In the genomic region with DNA sequence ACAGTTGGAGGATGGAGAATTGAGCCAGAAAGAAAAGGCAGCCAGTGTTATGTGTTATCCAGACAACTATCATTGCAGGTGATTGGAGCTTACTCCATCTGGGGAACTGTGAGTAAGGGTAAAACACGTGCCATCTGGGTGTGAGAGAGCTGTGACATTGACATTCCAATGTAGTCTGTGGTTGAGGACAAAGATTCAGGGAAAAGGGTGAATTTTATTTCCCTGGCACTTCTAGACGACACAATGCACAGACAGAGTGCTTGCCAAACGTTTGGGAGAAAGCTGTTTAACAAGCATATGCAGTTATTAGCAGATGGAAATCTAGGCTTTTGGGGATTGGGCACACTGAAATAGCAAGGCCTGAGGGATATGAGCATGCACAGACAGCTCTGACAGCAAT, we compare ENCODE assay signal across 31 cellular contexts. TPM values are rescaled to one million over a fixed set of nuclear protein-coding genes. Genes with fewer than 3 reads are reported as not detected.
DNase-seq lines count a peak whose midpoint lies in the region; ATAC-seq lines count a peak whose summit lies in the region.
"Had no signal": no experiment of that assay in that cellular context is flagged by ENCODE, and none has a peak within 500 bp of the region (broad histone marks: within the 10 kb centered on the region; RNA-seq: fewer than 3 reads in every experiment).

No MANE protein-coding gene starts in this region.

- no peak overlapping the region for H2BK12ac ChIP-seq in trophoblast cell (ENCODE audit: low read length)

- no peak overlapping the region for H4K12ac ChIP-seq in trophoblast cell (ENCODE audit: low read depth, low read length)

- H3K4me2 ChIP-seq in trophoblast cell (ENCODE audit: low read length) = no peak overlapping the region
- H3K4me2 ChIP-seq: hepatocyte had no signal

- peak overlapping the region; percentile 38 for H3K27ac ChIP-seq in SJSA1
- H3K27ac ChIP-seq in trophoblast cell (ENCODE audit: low read depth, low read length) = peak overlapping the region; percentile 4
- H3K27ac ChIP-seq in caudate nucleus (ENCODE audit: low read depth, low read length) = no peak overlapping the region
- H3K27ac ChIP-seq: cardiac muscle cell, colonic mucosa, lower lobe of right lung, Peyer's patch, suprapubic skin, upper lobe of right lung had no signal

- no peak overlapping the region for H3K14ac ChIP-seq in trophoblast cell (ENCODE audit: low read length)

- H3K27me3 ChIP-seq in SJSA1 (replicated peaks) (no peaks in the 10 kb centered on the region), trophoblast cell (ENCODE audit: insufficient read depth, low read length) (no peaks in the 10 kb centered on the region)
- H3K27me3 ChIP-seq: cardiac muscle cell, colonic mucosa, hepatocyte, Peyer's patch, suprapubic skin, upper lobe of right lung had no signal

- no peak overlapping the region for H3K9ac ChIP-seq in trophoblast cell (ENCODE audit: low read length)

- H3K9me3 ChIP-seq in SJSA1 (replicated peaks) = no peaks in the 10 kb centered on the region
- H3K9me3 ChIP-seq in trophoblast cell (ENCODE audit: insufficient read depth, low read depth, low read length) = no peaks in the 10 kb centered on the region
- H3K9me3 ChIP-seq: colonic mucosa, lower lobe of right lung, Peyer's patch, suprapubic skin, upper lobe of right lung had no signal

- H2AK5ac ChIP-seq in trophoblast cell (ENCODE audit: low read length) = no peak overlapping the region

- peak; percentile 14 for DNase-seq in H4 (ENCODE audit: low spot score)
- DNase-seq in SJSA1 (ENCODE audit: low read depth in 1 of 2, low spot score in 2 of 2) = peak in 1 of 2 experiments; percentile 16
- DNase-seq in trophoblast cell = no peak
- no peak for DNase-seq in caudate nucleus (lab: John Stamatoyannopoulos, UW)
- DNase-seq in stimulated activated CD4-positive, alpha-beta T cell treated with anti-CD3 and anti-CD28 coated beads, Interleukin-4, amount 100 ng/mL, for 24 hours = no peak
- no peak for DNase-seq in NK-92 (lab: John Stamatoyannopoulos, UW; ENCODE audit: unreplicated experiment)
- DNase-seq in NCI-H187 treated with DMSO at 0.1 percent for 48 hours (lab: John Stamatoyannopoulos, UW) = no peak
- DNase-seq: activated B cell treated with CpG ODN at 0.5 μM for 24 hours; activated CD4-positive, alpha-beta T cell treated with anti-CD3 and anti-CD28 coated beads, Interleukin-2, amount 50 U/mL, for 1 hour; activated effector memory CD4-positive, alpha-beta T cell treated with Interleukin-2 at 50 U/mL for 16 hours; activated T-cell treated with anti-CD3 and anti-CD28 coated beads, Interleukin-2, amount 50 U/mL, for 1 hour; C1 segment of cervical spinal cord; colonic mucosa; DMS53; effector CD8-positive, alpha-beta T cell; GDM1; KG1; lower lobe of right lung; NCI-H1436; NCI-H2081 treated with DMSO at 0.1 percent for 48 hours; NCI-H226; NCI-H69; nephron progenitor cell; Peyer's patch; SIG-M5; stimulated activated naive B cell treated with anti-CD40 and anti-IgM and Interleukin-4, amounts not matched to agents 10 μg/mL and 1 μg/mL and 100 μg/mL, for 72 hours; upper lobe of right lung had no signal

- H3K36me3 ChIP-seq in SJSA1 = no peaks in the 10 kb centered on the region
- no peaks in the 10 kb centered on the region for H3K36me3 ChIP-seq in trophoblast cell (ENCODE audit: control insufficient read depth in 1 of 2, insufficient read depth in 2 of 2, low read length in 2 of 2)
- H3K36me3 ChIP-seq: cardiac muscle cell, colonic mucosa, lower lobe of right lung, Peyer's patch, suprapubic skin, upper lobe of right lung had no signal

- H3K4me3 ChIP-seq in SJSA1 (no peak overlapping the region), trophoblast cell (ENCODE audit: low read depth, low read length) (no peak overlapping the region)
- H3K4me3 ChIP-seq: cardiac muscle cell, colonic mucosa, hepatocyte, lower lobe of right lung, Peyer's patch, suprapubic skin, upper lobe of right lung had no signal

- H3K79me2 ChIP-seq in trophoblast cell (ENCODE audit: control insufficient read depth, insufficient read depth, low read length, poor library complexity) = no peaks in the 10 kb centered on the region
- H3K79me2 ChIP-seq: hepatocyte had no signal

- no peak overlapping the region for H3K23ac ChIP-seq in trophoblast cell (ENCODE audit: low read length)

- H3K18ac ChIP-seq in trophoblast cell (ENCODE audit: low read length) = no peak overlapping the region

- H3K4ac ChIP-seq in trophoblast cell (ENCODE audit: low read depth, low read length) = no peak overlapping the region

- peaks cover 2% of the 10 kb centered on the region for H3K79me1 ChIP-seq in trophoblast cell (ENCODE audit: low read length)

- no peak overlapping the region for H2BK5ac ChIP-seq in trophoblast cell (ENCODE audit: low read depth, low read length, poor library complexity)

- no CpG with 5 or more reads among the region's 3 CpGs for whole genome bisulfite sequencing in trophoblast cell (ENCODE audit: extremely low coverage, insufficient coverage, insufficient read length)

- H2AFZ ChIP-seq in trophoblast cell (ENCODE audit: insufficient read depth, low read length, poor library complexity) = no peak overlapping the region
- H2AFZ ChIP-seq: hepatocyte had no signal

- peak; percentile 6 for ATAC-seq in GM18511 (IDR thresholded peaks at IDR 0.05; ENCODE audit: unreplicated experiment)
- ATAC-seq: lower lobe of right lung, upper lobe of right lung had no signal

- no peak overlapping the region for H4K91ac ChIP-seq in trophoblast cell (ENCODE audit: low read depth, low read length)

- no peak overlapping the region for H4K8ac ChIP-seq in trophoblast cell (ENCODE audit: low read depth, low read length)

- H2BK120ac ChIP-seq in trophoblast cell (ENCODE audit: insufficient read depth, low read length, poor library complexity) = no peak overlapping the region

- H3K4me1 ChIP-seq in SJSA1 (replicated peaks) = peaks cover 22% of the 10 kb centered on the region
- H3K4me1 ChIP-seq in trophoblast cell (ENCODE audit: control insufficient read depth in 1 of 2, insufficient read depth in 2 of 2, low read length in 2 of 2) = peaks cover 0 to 13% of the 10 kb centered on the region in 2 experiments
- H3K4me1 ChIP-seq: colonic mucosa, lower lobe of right lung, Peyer's patch, upper lobe of right lung had no signal

RNA-seq across cellular contexts. Expression of a gene that starts 21.3 kb away (rescaled TPM):
- 8.1 and 9.6 TPM in 2 replicates for total RNA-seq in H4 (2014; rRNA removed; shearing (Covaris generic))
- 8.9 and 10.7 TPM in 2 replicates for total RNA-seq in SJSA1 (2014; rRNA removed; shearing (Covaris generic))
- 4.0 and 4.2 TPM in 2 replicates for polyA plus RNA-seq in trophoblast cell (2013)
